In the genomic region with DNA sequence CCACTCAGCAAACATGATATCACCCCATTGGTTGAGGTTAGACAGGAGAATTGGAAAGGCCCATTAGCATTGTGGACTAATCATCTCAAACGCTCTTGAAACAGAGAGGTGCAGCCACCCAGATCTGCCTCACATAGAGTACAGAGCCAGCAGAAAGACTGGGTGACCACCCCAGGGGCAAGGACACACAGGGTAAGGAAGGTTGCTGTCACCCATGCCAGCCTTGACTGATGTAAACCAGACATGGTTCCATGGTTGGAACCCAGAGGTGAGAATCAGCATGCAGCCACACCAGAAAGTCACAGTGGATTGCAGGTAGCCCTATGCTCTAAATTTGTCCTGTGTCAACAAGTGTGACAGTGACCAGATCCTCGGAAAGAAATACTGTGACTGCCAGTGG, we compare ENCODE assay signal across 29 cellular contexts.
DNase-seq lines count a peak whose midpoint lies in the region; ATAC-seq lines count a peak whose summit lies in the region.
"Had no signal": no experiment of that assay in that cellular context is flagged by ENCODE, and none has a peak within 500 bp of the region (broad histone marks: within the 10 kb centered on the region; RNA-seq: fewer than 3 reads in every experiment).

No MANE protein-coding gene starts in this region.

- no peaks in the 10 kb centered on the region for H3K36me3 Mint-ChIP-seq in stimulated activated effector memory CD8-positive, alpha-beta T cell treated with anti-CD3 and anti-CD28 coated beads, Interleukin-12 subunit alpha, Interleukin-12 subunit beta, amount 100 ng/mL, for 72 hours
- H3K36me3 Mint-ChIP-seq in stimulated activated memory B cell treated with anti-CD40 and anti-IgM and Interleukin-4, amounts not matched to agents 10 μg/mL and 1 μg/mL and 100 μg/mL, for 72 hours = no peaks in the 10 kb centered on the region
- H3K36me3 Mint-ChIP-seq: CD14-positive monocyte; CD4-positive, alpha-beta memory T cell; CD4-positive, CD25-positive, alpha-beta regulatory T cell; CD8-positive, alpha-beta memory T cell; CD8-positive, alpha-beta T cell had no signal

- no peaks in the 10 kb centered on the region for H3K4me1 Mint-ChIP-seq in stimulated activated effector memory CD8-positive, alpha-beta T cell treated with anti-CD3 and anti-CD28 coated beads, Interleukin-12 subunit alpha, Interleukin-12 subunit beta, amount 100 ng/mL, for 72 hours
- no peaks in the 10 kb centered on the region for H3K4me1 Mint-ChIP-seq in stimulated activated memory B cell treated with anti-CD40 and anti-IgM and Interleukin-4, amounts not matched to agents 10 μg/mL and 1 μg/mL and 100 μg/mL, for 72 hours
- H3K4me1 Mint-ChIP-seq: B cell; CD14-positive monocyte; CD4-positive, alpha-beta memory T cell; CD4-positive, CD25-positive, alpha-beta regulatory T cell; CD8-positive, alpha-beta memory T cell had no signal

- no peaks in the 10 kb centered on the region for H3K9me3 Mint-ChIP-seq in stimulated activated effector memory CD8-positive, alpha-beta T cell treated with anti-CD3 and anti-CD28 coated beads, Interleukin-12 subunit alpha, Interleukin-12 subunit beta, amount 100 ng/mL, for 72 hours
- H3K9me3 Mint-ChIP-seq in stimulated activated memory B cell treated with anti-CD40 and anti-IgM and Interleukin-4, amounts not matched to agents 10 μg/mL and 1 μg/mL and 100 μg/mL, for 72 hours = no peaks in the 10 kb centered on the region
- H3K9me3 Mint-ChIP-seq: CD4-positive, alpha-beta memory T cell; CD4-positive, alpha-beta T cell; CD8-positive, alpha-beta memory T cell; CD8-positive, alpha-beta T cell had no signal

- intact Hi-C loops in left ventricle myocardium superior (cut with micrococcal nuclease) = no loop called here
- intact Hi-C loops in left cardiac atrium (cut with DNase I) = no loop called here

- ATAC-seq in left ventricle myocardium superior (peak; percentile 36), left cardiac atrium (no peak)
- peak; percentile 52 for ATAC-seq in stimulated activated effector memory CD8-positive, alpha-beta T cell treated with anti-CD3 and anti-CD28 coated beads, Interleukin-12 subunit alpha, Interleukin-12 subunit beta, amount 100 ng/mL, for 72 hours
- ATAC-seq in stimulated activated memory B cell treated with anti-CD40 and anti-IgM and Interleukin-4, amounts not matched to agents 10 μg/mL and 1 μg/mL and 100 μg/mL, for 72 hours = peak; percentile 41
- ATAC-seq: A549; CD8-positive, alpha-beta T cell had no signal

- no peak overlapping the region for H3K27ac Mint-ChIP-seq in stimulated activated effector memory CD8-positive, alpha-beta T cell treated with anti-CD3 and anti-CD28 coated beads, Interleukin-12 subunit alpha, Interleukin-12 subunit beta, amount 100 ng/mL, for 72 hours
- H3K27ac Mint-ChIP-seq in stimulated activated memory B cell treated with anti-CD40 and anti-IgM and Interleukin-4, amounts not matched to agents 10 μg/mL and 1 μg/mL and 100 μg/mL, for 72 hours = no peak overlapping the region
- H3K27ac Mint-ChIP-seq: B cell; CD14-positive monocyte; CD4-positive, alpha-beta memory T cell; CD4-positive, alpha-beta T cell; CD4-positive, CD25-positive, alpha-beta regulatory T cell; CD8-positive, alpha-beta memory T cell; CD8-positive, alpha-beta T cell had no signal

- no peaks in the 10 kb centered on the region for H3K27me3 Mint-ChIP-seq in stimulated activated memory B cell treated with anti-CD40 and anti-IgM and Interleukin-4, amounts not matched to agents 10 μg/mL and 1 μg/mL and 100 μg/mL, for 72 hours
- H3K27me3 Mint-ChIP-seq: B cell; CD4-positive, alpha-beta memory T cell; CD4-positive, alpha-beta T cell; CD4-positive, CD25-positive, alpha-beta regulatory T cell; CD8-positive, alpha-beta memory T cell had no signal

- no peak for DNase-seq in left ventricle myocardium superior
- DNase-seq in left cardiac atrium = no peak
- no peak for DNase-seq in stimulated activated effector memory CD8-positive, alpha-beta T cell treated with anti-CD3 and anti-CD28 coated beads, Interleukin-12 subunit alpha, Interleukin-12 subunit beta, amount 100 ng/mL, for 72 hours (ENCODE audit: low spot score in 2 of 2)
- no peak for DNase-seq in GM19238 (ENCODE audit: insufficient read length, low spot score)
- DNase-seq in glomerular visceral epithelial cell (ENCODE audit: extremely low spot score) = no peak
- DNase-seq: 8988T; ACHN; AML-193; BE2C; C1 segment of cervical spinal cord; Caco-2; Calu3; CD4-positive, alpha-beta memory T cell; CD4-positive, alpha-beta T cell; CD4-positive, CD25-positive, alpha-beta regulatory T cell; CD8-positive, alpha-beta memory T cell; CD8-positive, alpha-beta T cell; COR-L47; DMS 273 treated with DMSO at 0.1 percent for 48 hours; DMS153; DMS53; DMS79; DMS79 treated with DMSO at 0.1 percent for 48 hours; DND-41; EL had no signal

- H3K4me3 Mint-ChIP-seq in stimulated activated effector memory CD8-positive, alpha-beta T cell treated with anti-CD3 and anti-CD28 coated beads, Interleukin-12 subunit alpha, Interleukin-12 subunit beta, amount 100 ng/mL, for 72 hours = no peak overlapping the region
- no peak overlapping the region for H3K4me3 Mint-ChIP-seq in stimulated activated memory B cell treated with anti-CD40 and anti-IgM and Interleukin-4, amounts not matched to agents 10 μg/mL and 1 μg/mL and 100 μg/mL, for 72 hours
- H3K4me3 Mint-ChIP-seq: B cell; CD14-positive monocyte; CD4-positive, alpha-beta memory T cell; CD4-positive, alpha-beta T cell; CD4-positive, CD25-positive, alpha-beta regulatory T cell; CD8-positive, alpha-beta memory T cell; CD8-positive, alpha-beta T cell had no signal

Comparison
In these comparisons a context has a peak if more than half of its experiments do, and no peak if none do; other contexts are left out.
1. ATAC-seq: peak in left ventricle myocardium superior (single experiment), stimulated activated effector memory CD8-positive, alpha-beta T cell treated with anti-CD3 and anti-CD28 coated beads, Interleukin-12 subunit alpha, Interleukin-12 subunit beta, amount 100 ng/mL, for 72 hours (single experiment) and stimulated activated memory B cell treated with anti-CD40 and anti-IgM and Interleukin-4, amounts not matched to agents 10 μg/mL and 1 μg/mL and 100 μg/mL, for 72 hours (single experiment); none in left cardiac atrium (0 of 2).